Comparison of ENCODE assay signal across 2 cellular contexts in the genomic region with DNA sequence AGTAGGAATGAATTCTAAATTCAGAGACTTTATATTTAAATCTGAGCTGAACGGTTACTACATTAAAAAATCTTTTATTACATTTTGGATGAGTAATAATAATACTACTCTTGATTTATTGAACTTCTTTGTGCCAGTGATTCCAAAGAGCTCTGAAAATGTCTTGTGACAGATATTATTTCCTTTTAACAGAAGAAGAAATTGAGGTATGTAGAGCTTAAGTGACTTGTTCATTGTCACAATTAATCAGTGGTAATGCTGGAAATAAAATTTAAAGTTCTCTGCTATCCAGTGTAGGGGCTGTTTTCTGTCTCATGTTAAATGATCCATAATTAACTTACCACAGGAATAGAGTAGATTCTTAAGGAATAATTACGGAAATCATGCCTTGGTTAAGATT.
TF ChIP-seq lines count a peak whose summit lies in the region.

No MANE protein-coding gene starts in this region.

TF ChIP-seq in SK-N-SH treated with all-trans-retinoic acid at 6 μM for 48 hours, 23 proteins besides CTCF, POLR2A, EP300 and RAD21 (continued from another document):
- TF ChIP-seq, protein P1, sequence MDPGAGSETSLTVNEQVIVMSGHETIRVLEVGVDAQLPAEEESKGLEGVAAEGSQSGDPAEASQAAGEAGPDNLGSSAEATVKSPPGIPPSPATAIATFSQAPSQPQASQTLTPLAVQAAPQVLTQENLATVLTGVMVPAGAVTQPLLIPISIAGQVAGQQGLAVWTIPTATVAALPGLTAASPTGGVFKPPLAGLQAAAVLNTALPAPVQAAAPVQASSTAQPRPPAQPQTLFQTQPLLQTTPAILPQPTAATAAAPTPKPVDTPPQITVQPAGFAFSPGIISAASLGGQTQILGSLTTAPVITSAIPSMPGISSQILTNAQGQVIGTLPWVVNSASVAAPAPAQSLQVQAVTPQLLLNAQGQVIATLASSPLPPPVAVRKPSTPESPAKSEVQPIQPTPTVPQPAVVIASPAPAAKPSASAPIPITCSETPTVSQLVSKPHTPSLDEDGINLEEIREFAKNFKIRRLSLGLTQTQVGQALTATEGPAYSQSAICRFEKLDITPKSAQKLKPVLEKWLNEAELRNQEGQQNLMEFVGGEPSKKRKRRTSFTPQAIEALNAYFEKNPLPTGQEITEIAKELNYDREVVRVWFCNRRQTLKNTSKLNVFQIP (CRISPR knock-in tag; IDR thresholded peaks at IDR 0.05; ENCODE audit: borderline replicate concordance, low read depth), result peak; percentile 70; the same call in 1 of the 2 replicates
- TF ChIP-seq, protein P2, sequence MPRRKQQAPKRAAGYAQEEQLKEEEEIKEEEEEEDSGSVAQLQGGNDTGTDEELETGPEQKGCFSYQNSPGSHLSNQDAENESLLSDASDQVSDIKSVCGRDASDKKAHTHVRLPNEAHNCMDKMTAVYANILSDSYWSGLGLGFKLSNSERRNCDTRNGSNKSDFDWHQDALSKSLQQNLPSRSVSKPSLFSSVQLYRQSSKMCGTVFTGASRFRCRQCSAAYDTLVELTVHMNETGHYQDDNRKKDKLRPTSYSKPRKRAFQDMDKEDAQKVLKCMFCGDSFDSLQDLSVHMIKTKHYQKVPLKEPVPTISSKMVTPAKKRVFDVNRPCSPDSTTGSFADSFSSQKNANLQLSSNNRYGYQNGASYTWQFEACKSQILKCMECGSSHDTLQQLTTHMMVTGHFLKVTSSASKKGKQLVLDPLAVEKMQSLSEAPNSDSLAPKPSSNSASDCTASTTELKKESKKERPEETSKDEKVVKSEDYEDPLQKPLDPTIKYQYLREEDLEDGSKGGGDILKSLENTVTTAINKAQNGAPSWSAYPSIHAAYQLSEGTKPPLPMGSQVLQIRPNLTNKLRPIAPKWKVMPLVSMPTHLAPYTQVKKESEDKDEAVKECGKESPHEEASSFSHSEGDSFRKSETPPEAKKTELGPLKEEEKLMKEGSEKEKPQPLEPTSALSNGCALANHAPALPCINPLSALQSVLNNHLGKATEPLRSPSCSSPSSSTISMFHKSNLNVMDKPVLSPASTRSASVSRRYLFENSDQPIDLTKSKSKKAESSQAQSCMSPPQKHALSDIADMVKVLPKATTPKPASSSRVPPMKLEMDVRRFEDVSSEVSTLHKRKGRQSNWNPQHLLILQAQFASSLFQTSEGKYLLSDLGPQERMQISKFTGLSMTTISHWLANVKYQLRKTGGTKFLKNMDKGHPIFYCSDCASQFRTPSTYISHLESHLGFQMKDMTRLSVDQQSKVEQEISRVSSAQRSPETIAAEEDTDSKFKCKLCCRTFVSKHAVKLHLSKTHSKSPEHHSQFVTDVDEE (CRISPR knock-in tag; IDR thresholded peaks at IDR 0.05), result no peak
- TF ChIP-seq, protein P3, sequence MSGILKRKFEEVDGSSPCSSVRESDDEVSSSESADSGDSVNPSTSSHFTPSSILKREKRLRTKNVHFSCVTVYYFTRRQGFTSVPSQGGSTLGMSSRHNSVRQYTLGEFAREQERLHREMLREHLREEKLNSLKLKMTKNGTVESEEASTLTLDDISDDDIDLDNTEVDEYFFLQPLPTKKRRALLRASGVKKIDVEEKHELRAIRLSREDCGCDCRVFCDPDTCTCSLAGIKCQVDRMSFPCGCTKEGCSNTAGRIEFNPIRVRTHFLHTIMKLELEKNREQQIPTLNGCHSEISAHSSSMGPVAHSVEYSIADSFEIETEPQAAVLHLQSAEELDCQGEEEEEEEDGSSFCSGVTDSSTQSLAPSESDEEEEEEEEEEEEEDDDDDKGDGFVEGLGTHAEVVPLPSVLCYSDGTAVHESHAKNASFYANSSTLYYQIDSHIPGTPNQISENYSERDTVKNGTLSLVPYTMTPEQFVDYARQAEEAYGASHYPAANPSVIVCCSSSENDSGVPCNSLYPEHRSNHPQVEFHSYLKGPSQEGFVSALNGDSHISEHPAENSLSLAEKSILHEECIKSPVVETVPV (CRISPR knock-in tag; IDR thresholded peaks at IDR 0.05), result peak; percentile 82; the same call in 1 of the 2 replicates
- TF ChIP-seq ZNF565 (CRISPR knock-in tag; conservative IDR thresholded peaks at IDR 0.05; ENCODE audit: low read depth) (no peak), TCF4 (CRISPR knock-in tag; IDR thresholded peaks at IDR 0.05; ENCODE audit: borderline replicate concordance) (no peak), BACH2 (CRISPR knock-in tag; IDR thresholded peaks at IDR 0.05; ENCODE audit: borderline replicate concordance) (no peak), PPARA (CRISPR knock-in tag; IDR thresholded peaks at IDR 0.05; ENCODE audit: borderline replicate concordance) (no peak), PATZ1 (CRISPR knock-in tag; IDR thresholded peaks at IDR 0.05; ENCODE audit: borderline replicate concordance) (peak; percentile 73; the same call in 1 of the 2 replicates), CSDC2 (CRISPR knock-in tag; IDR thresholded peaks at IDR 0.05) (no peak), ZFP3 (CRISPR knock-in tag; IDR thresholded peaks at IDR 0.05) (no peak), TOX (CRISPR knock-in tag; IDR thresholded peaks at IDR 0.05; ENCODE audit: borderline replicate concordance) (peak; percentile 96), ISL1 (CRISPR knock-in tag; IDR thresholded peaks at IDR 0.05) (peak; percentile 96), ZNF8 (CRISPR knock-in tag; IDR thresholded peaks at IDR 0.05) (no peak), ZC3H10 (CRISPR knock-in tag; IDR thresholded peaks at IDR 0.05) (peak; percentile 96), ARNTL (CRISPR knock-in tag; IDR thresholded peaks at IDR 0.05; ENCODE audit: borderline replicate concordance, low read depth) (no peak)
- TF ChIP-seq, protein P4, sequence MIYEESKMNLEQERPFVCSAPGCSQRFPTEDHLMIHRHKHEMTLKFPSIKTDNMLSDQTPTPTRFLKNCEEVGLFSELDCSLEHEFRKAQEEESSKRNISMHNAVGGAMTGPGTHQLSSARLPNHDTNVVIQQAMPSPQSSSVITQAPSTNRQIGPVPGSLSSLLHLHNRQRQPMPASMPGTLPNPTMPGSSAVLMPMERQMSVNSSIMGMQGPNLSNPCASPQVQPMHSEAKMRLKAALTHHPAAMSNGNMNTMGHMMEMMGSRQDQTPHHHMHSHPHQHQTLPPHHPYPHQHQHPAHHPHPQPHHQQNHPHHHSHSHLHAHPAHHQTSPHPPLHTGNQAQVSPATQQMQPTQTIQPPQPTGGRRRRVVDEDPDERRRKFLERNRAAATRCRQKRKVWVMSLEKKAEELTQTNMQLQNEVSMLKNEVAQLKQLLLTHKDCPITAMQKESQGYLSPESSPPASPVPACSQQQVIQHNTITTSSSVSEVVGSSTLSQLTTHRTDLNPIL (CRISPR knock-in tag; IDR thresholded peaks at IDR 0.05; ENCODE audit: low read depth), result no peak

TF ChIP-seq in H1, 55 proteins besides CTCF, POLR2A, EP300 and RAD21 (continued from another document):
- TF ChIP-seq CHD2 (IDR thresholded peaks at IDR 0.05; ENCODE audit: low read length) (no peak), TAF1 (IDR thresholded peaks at IDR 0.05; ENCODE audit: low read depth, low read length) (no peak), EZH2 (IDR thresholded peaks at IDR 0.05; ENCODE audit: low read depth, low read length, severe bottlenecking) (no peak), BRCA1 (IDR thresholded peaks at IDR 0.05; ENCODE audit: low read depth, low read length) (no peak), RBBP5 (IDR thresholded peaks at IDR 0.05; ENCODE audit: borderline replicate concordance, low read depth, low read length) (no peak)
